In genomic region chr14:94276898-94277561, GRCh38 we compare ENCODE assay signal across 9 cellular contexts. TPM values are rescaled to one million over a fixed set of nuclear protein-coding genes. Genes with fewer than 3 reads are reported as not detected.
DNase-seq lines count a peak whose midpoint lies in the region; ATAC-seq, FAIRE-seq and TF ChIP-seq lines count a peak whose summit lies in the region.
"Not testable (repeated sequence)": the region's sequence is repeated elsewhere in the genome, so short reads cannot be mapped to it uniquely, and the experiment has no call there.
"Had no signal": no experiment of that assay in that cellular context is flagged by ENCODE, and none has a peak within 500 bp of the region (broad histone marks: within the 10 kb centered on the region; RNA-seq: fewer than 3 reads in every experiment).

No MANE protein-coding gene starts in this region.

- not testable (repeated sequence) for H3K27me3 ChIP-seq in right lobe of liver; small intestine (ENCODE audit: control insufficient read depth in 2 of 2, insufficient read depth in 2 of 2, low read length in 2 of 2)

- peak; percentile 3 for DNase-seq in RPMI7951 (ENCODE audit: low read depth)
- peak; percentile 3 for DNase-seq in foreskin melanocyte
- peak; percentile 84 for DNase-seq in left lobe of liver (ENCODE audit: low spot score)
- DNase-seq in right lobe of liver, result peak; percentile 72 to 85 (median 83)
- DNase-seq in small intestine, result peak; percentile 75

- H3K27ac ChIP-seq in right lobe of liver, result peak overlapping the region; percentile 56 to 79 (median 72)
- H3K27ac ChIP-seq in small intestine (ENCODE audit: low read depth in 1 of 2, low read length in 1 of 2), result not testable (repeated sequence)

- intact Hi-C loops in right lobe of liver (cut with DNase I), result not testable (repeated sequence)

- H3K36me3 Mint-ChIP-seq in activated naive CD8-positive, alpha-beta T cell, result not testable (repeated sequence)

- not testable (repeated sequence) for H3K4me3 ChIP-seq in right lobe of liver; small intestine (ENCODE audit: low read depth in 1 of 2, low read length in 2 of 2)

- not testable (repeated sequence) for H3K36me3 ChIP-seq in right lobe of liver; small intestine (ENCODE audit: control insufficient read depth in 2 of 2, insufficient read depth in 2 of 2, low read length in 2 of 2)

- H3K4me1 Mint-ChIP-seq in activated naive CD8-positive, alpha-beta T cell (ENCODE audit: low read depth), result not testable (repeated sequence)

- not testable (repeated sequence) for H3K4me3 Mint-ChIP-seq in activated naive CD8-positive, alpha-beta T cell

- FAIRE-seq in small intestine (lab: Jason Lieb, UNC), result not testable (repeated sequence)

- H3K9me3 ChIP-seq in right lobe of liver; small intestine (ENCODE audit: control insufficient read depth, low read depth): not testable (repeated sequence)

- peak overlapping the region; percentile 17 for H3K27ac Mint-ChIP-seq in activated naive CD8-positive, alpha-beta T cell

- not testable (repeated sequence) for H3K27me3 Mint-ChIP-seq in activated naive CD8-positive, alpha-beta T cell

- ATAC-seq in left lobe of liver, result peak; percentile 99
- peak; percentile 98 to 100 (median 99) for ATAC-seq in right lobe of liver

- H3K4me1 ChIP-seq in right lobe of liver; small intestine (ENCODE audit: control insufficient read depth in 2 of 2, insufficient read depth in 1 of 2, low read depth in 1 of 2, low read length in 1 of 2): not testable (repeated sequence)

- H3K9me3 Mint-ChIP-seq in activated naive CD8-positive, alpha-beta T cell (ENCODE audit: low read depth), result not testable (repeated sequence)

- WGBS in right lobe of liver (ENCODE audit: insufficient coverage, low coverage, low lambda C conversion rate, missing lambda C conversion rate), result 64% methylated on average over 8 of the region's 11 CpGs
- WGBS in small intestine, 3 donors, result 33 to 64% (median 41%) methylated on average over 11 of the region's 11 CpGs

- TF ChIP-seq POLR2A in right lobe of liver (IDR thresholded peaks at IDR 0.05), result peak; percentile 11

- TF ChIP-seq CTCF in right lobe of liver (IDR thresholded peaks at IDR 0.05), result not testable (repeated sequence)

RNA-seq across cellular contexts. Expression of gene SERPINA10, which starts 16.0 kb away (rescaled TPM):
- total RNA-seq in RPMI7951 (2014; rRNA removed; shearing (Covaris generic)), result not detected in 2 replicates
- total RNA-seq in left lobe of liver (200 TPM), right lobe of liver (100 to 1,000 TPM; 114 to 400 (median 239) TPM)
- under 1 TPM in 1 of 3 donors, not detected in 2; 0.06 TPM for polyA plus RNA-seq in small intestine
- total RNA-seq: CD4-positive, CD25-positive, alpha-beta regulatory T cell; CD8-positive, alpha-beta memory T cell; H4 had no signal
- polyA plus RNA-seq: CD4-positive, CD25-positive, alpha-beta regulatory T cell; CD8-positive, alpha-beta memory T cell had no signal

RNA-seq across cellular contexts. Expression of gene SERPINA6, which starts 46.1 kb away (rescaled TPM):
- total RNA-seq in RPMI7951 (2014; rRNA removed; shearing (Covaris generic)), result 1.4 and 2.1 TPM in 2 replicates
- total RNA-seq in left lobe of liver (155 TPM), right lobe of liver (100 to 1,000 TPM; 185 to 407 (median 236) TPM)
- under 1 TPM in 1 of 3 donors, not detected in 2; 0.07 TPM for polyA plus RNA-seq in small intestine
- total RNA-seq: CD4-positive, CD25-positive, alpha-beta regulatory T cell; CD8-positive, alpha-beta memory T cell had no signal
- polyA plus RNA-seq: CD4-positive, CD25-positive, alpha-beta regulatory T cell; CD8-positive, alpha-beta memory T cell had no signal

Comparison
In these comparisons a context has a peak if more than half of its experiments do, and no peak if none do; other contexts are left out.
1. DNase-seq: peak in every context shown above with its lines; median percentile 84 in left lobe of liver; 83 in right lobe of liver; 75 in small intestine; 3 in RPMI7951; 3 in foreskin melanocyte.
2. RNA of gene SERPINA10, which starts 16.0 kb away (total RNA-seq): 114 to 400 TPM in right lobe of liver and 200 TPM in left lobe of liver (single experiment); not detected in RPMI7951; every median in the first group is over 100 times any median in the second.
3. RNA of gene SERPINA6, which starts 46.1 kb away (total RNA-seq): 185 to 407 TPM in right lobe of liver and 155 TPM in left lobe of liver (single experiment); 1.4 to 2.1 TPM in RPMI7951; every median in the first group is over 10 times any median in the second.